In the genomic region with DNA sequence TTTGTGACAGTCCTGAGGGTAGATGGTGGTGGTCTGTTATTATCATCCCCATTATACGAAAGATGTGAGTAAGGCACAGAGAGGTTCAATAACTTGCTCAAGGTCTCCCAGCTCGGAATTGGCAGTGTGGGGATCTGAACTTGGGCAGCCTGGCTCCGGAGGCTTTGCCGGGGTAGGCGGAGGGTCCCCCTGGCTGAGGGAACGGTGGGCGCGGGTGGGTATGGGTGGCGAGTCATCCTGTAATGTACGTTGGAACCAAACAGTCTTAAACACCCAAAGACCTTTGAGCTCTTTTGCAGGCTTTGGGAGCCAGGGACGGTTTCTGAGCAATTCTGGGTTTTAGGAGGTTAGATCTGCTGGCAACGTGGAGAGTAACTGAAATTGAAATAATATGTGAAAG, we compare ENCODE assay signal across 7 cellular contexts. TPM values are rescaled to one million over a fixed set of nuclear protein-coding genes. Genes with fewer than 3 reads are reported as not detected.
"Had no signal": no experiment of that assay in that cellular context is flagged by ENCODE, and none has a peak within 500 bp of the region (broad histone marks: within the 10 kb centered on the region; RNA-seq: fewer than 3 reads in every experiment).

No MANE protein-coding gene starts in this region.

- H3K4me3 ChIP-seq: K562 had no signal

- DNase-seq: IMR-90, KBM-7 had no signal

- FAIRE-seq: HepG2, HTR-8/SVneo, K562 had no signal

RNA-seq across cellular contexts. Expression of gene SLC24A4, which starts 16.5 kb away (rescaled TPM):
- total RNA-seq: HepG2, HT-29, HT1080, IMR-90, K562 had no signal
